ENCODE assay signal across 13 cellular contexts in the genomic region with DNA sequence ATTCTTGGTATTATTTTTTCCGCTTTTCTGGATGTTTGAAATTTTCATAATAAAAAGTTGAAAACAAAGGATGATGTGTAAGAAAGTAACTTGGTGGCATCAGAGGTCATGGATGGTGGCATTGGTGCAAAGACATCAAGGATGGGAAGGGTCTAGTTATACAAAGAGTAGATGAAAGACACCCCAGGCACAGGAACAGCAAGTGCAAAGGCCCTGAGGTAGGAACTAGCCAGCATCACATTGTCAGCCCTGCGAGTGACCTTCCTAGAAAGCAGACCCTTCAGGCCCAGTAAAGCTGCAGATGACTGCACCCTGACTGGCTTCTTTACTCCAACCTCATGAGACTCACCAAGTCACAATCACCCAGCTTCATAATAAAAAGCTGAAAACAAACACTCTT. TPM values are rescaled to one million over a fixed set of nuclear protein-coding genes. Genes with fewer than 3 reads are reported as not detected.
"Had no signal": no experiment of that assay in that cellular context is flagged by ENCODE, and none has a peak within 500 bp of the region (broad histone marks: within the 10 kb centered on the region; RNA-seq: fewer than 3 reads in every experiment).

No MANE protein-coding gene starts in this region.

RNA-seq across cellular contexts. Expression of gene CD177, which starts 17.0 kb away (rescaled TPM):
- total RNA-seq: activated B cell treated with CpG ODN at 0.5 μM for 24 hours; activated CD4-positive, alpha-beta memory T cell treated with anti-CD3 and anti-CD28 coated beads for 36 hours; activated CD4-positive, alpha-beta memory T cell treated with anti-CD3 and anti-CD28 coated beads, Interleukin-2, amount 10 ng/mL, durations not matched to agents 7 days and 5 days; activated CD4-positive, alpha-beta T cell treated with anti-CD3 and anti-CD28 coated beads for 36 hours; activated CD4-positive, alpha-beta T cell treated with anti-CD3 and anti-CD28 coated beads, Interleukin-2, amount 10 ng/mL, durations not matched to agents 24 days and 14 days; activated CD4-positive, alpha-beta T cell treated with anti-CD3 and anti-CD28 coated beads, Interleukin-2, amount 10 ng/mL, durations not matched to agents 7 days and 5 days; activated CD8-positive, alpha-beta memory T cell treated with anti-CD3 and anti-CD28 coated beads for 36 hours; activated CD8-positive, alpha-beta memory T cell treated with anti-CD3 and anti-CD28 coated beads, Interleukin-2, amount 10 ng/mL, durations not matched to agents 7 days and 5 days; activated CD8-positive, alpha-beta T cell treated with anti-CD3 and anti-CD28 coated beads for 36 hours; activated CD8-positive, alpha-beta T cell treated with anti-CD3 and anti-CD28 coated beads, Interleukin-2, amount 10 ng/mL, durations not matched to agents 7 days and 5 days; T-helper 1 cell treated with Interleukin-12 subunit alpha and Interleukin-12 subunit beta and Interleukin-4 antibody, amounts not matched to agents 30 ng/mL and 1 ng/mL, for 36 hours; T-helper 17 cell; T-helper 2 cell treated with Interferon-gamma antibody and Interleukin-4, amounts not matched to agents 100 ng/mL and 5 ng/mL, for 36 hours had no signal
